In genomic region chr9:2560175-2560574, GRCh38 we compare ENCODE assay signal across 14 cellular contexts.
DNase-seq lines count a peak whose midpoint lies in the region; TF ChIP-seq lines count a peak whose summit lies in the region.
"Had no signal": no experiment of that assay in that cellular context is flagged by ENCODE, and none has a peak within 500 bp of the region (broad histone marks: within the 10 kb centered on the region; RNA-seq: fewer than 3 reads in every experiment).

No MANE protein-coding gene starts in this region.

- H3K4me3 ChIP-seq in breast epithelium (no peak overlapping the region), mammary epithelial cell (replicated peaks in 1 of 3; ENCODE audit: insufficient read depth in 1 of 3, low read depth in 2 of 3, low read length in 3 of 3) (no peak overlapping the region), esophagus muscularis mucosa (no peak overlapping the region), vagina (no peak overlapping the region)
- H3K4me3 ChIP-seq: SJSA1 had no signal

- no peaks in the 10 kb centered on the region for H4K20me1 ChIP-seq in mammary epithelial cell (ENCODE audit: insufficient read depth, low read length)

- CTCF ChIA-PET in mammary epithelial cell (lab: Charles Lee; ENCODE audit: low non-redundant PET) = no interaction called here

- H3K27me3 ChIP-seq in breast epithelium (no peaks in the 10 kb centered on the region), mammary epithelial cell (ENCODE audit: insufficient read depth, low read length) (no peaks in the 10 kb centered on the region), esophagus muscularis mucosa (no peaks in the 10 kb centered on the region), vagina (no peaks in the 10 kb centered on the region)
- H3K27me3 ChIP-seq: SJSA1 had no signal

- H3K9ac ChIP-seq in mammary epithelial cell (ENCODE audit: insufficient read depth, low read length) = no peak overlapping the region

- H2AFZ ChIP-seq in mammary epithelial cell (ENCODE audit: low read depth, low read length) = no peak overlapping the region

- dilution Hi-C loops in mammary epithelial cell (cut with HindIII; ENCODE audit: low sequenced_read_pairs) = no loop called here

- TF ChIP-seq EP300 in esophagus muscularis mucosa (IDR thresholded peaks at IDR 0.05) = no peak

- no peak for DNase-seq in breast epithelium (ENCODE audit: low spot score in 2 of 2)
- no peak for DNase-seq in mammary epithelial cell
- no peak for DNase-seq in esophagus muscularis mucosa (ENCODE audit: extremely low spot score)
- peak; percentile 3 for DNase-seq in myocyte (ENCODE audit: low read depth)
- no peak for DNase-seq in vagina (ENCODE audit: extremely low spot score in 2 of 2)
- no peak for DNase-seq in activated CD4-positive, alpha-beta T cell treated with anti-CD3 and anti-CD28 coated beads for 4 hours
- DNase-seq in activated CD4-positive, CD25-positive, alpha-beta regulatory T cell treated with anti-CD3 and anti-CD28 coated beads, Interleukin-2, amount 50 U/mL, for 72 hours = no peak
- DNase-seq in mesenteric fat pad (ENCODE audit: low spot score) = no peak
- DNase-seq: activated naive CD4-positive, alpha-beta T cell treated with anti-CD3 and anti-CD28 coated beads, Interleukin-2, amount 10 ng/mL, durations not matched to agents 7 days and 5 days; glutamatergic neuron; GOT3; NCI-H1048; NK-92 treated with Interleukin-12 subunit alpha and Interleukin-12 subunit beta, amount 100 ng/mL, for 24 hours had no signal

- no peak for TF ChIP-seq POLR2A in breast epithelium (IDR thresholded peaks at IDR 0.05)
- no peak for TF ChIP-seq POLR2A in esophagus muscularis mucosa (IDR thresholded peaks at IDR 0.05; ENCODE audit: low read depth)
- no peak for TF ChIP-seq POLR2A in vagina (IDR thresholded peaks at IDR 0.05)

- H3K27ac ChIP-seq in breast epithelium (peak overlapping the region; percentile 15 to 67), mammary epithelial cell (ENCODE audit: insufficient read depth, low read depth, low read length) (no peak overlapping the region), esophagus muscularis mucosa (replicated peaks in 1 of 4) (peak overlapping the region; percentile 49 to 74 (median 73)), vagina (peak overlapping the region; percentile 59)

- TF ChIP-seq CTCF in breast epithelium (IDR thresholded peaks at IDR 0.05) (no peak), mammary epithelial cell (conservative IDR thresholded peaks at IDR 0.05 in 1 of 2, IDR thresholded peaks at IDR 0.05 in 1 of 2; ENCODE audit: extremely low read depth in 1 of 2, insufficient read depth in 1 of 2, low read depth in 1 of 2, low read length in 2 of 2) (no peak), esophagus muscularis mucosa (IDR thresholded peaks at IDR 0.05) (no peak), vagina (IDR thresholded peaks at IDR 0.05) (no peak)

- no peak overlapping the region for H3K4me2 ChIP-seq in mammary epithelial cell (ENCODE audit: insufficient read depth, low read depth, low read length)

- in situ Hi-C loops in mammary epithelial cell (cut with MboI; ENCODE audit: low sequenced_read_pairs in 2 of 2) = no loop called here

- no TSS peak for BruUV-seq in mammary epithelial cell (replicated peaks; lab: Mats Ljungman, UMichigan)

- no peaks in the 10 kb centered on the region for H3K79me2 ChIP-seq in mammary epithelial cell (ENCODE audit: insufficient read depth, low read length)

- intact Hi-C loops in breast epithelium (cut with DNase I; ENCODE audit: low total_unique reads) (no loop called here), mammary epithelial cell (cut with micrococcal nuclease) (no loop called here), esophagus muscularis mucosa (cut with DNase I) (loop anchor here (5.0 kb wide), 1 partner anchor 62 kb away; the partner anchor contains the start of gene VLDLR), vagina (cut with DNase I) (no loop called here)

- H3K4me1 ChIP-seq in breast epithelium (peaks cover 0 to 5% of the 10 kb centered on the region in 2 donors), mammary epithelial cell (ENCODE audit: insufficient read depth, low read length) (peaks cover 24% of the 10 kb centered on the region), esophagus muscularis mucosa (peaks cover 18 to 26% (median 23%) of the 10 kb centered on the region in 4 donors), vagina (peaks cover 13% of the 10 kb centered on the region)

- H3K36me3 ChIP-seq in breast epithelium (no peaks in the 10 kb centered on the region), mammary epithelial cell (ENCODE audit: insufficient read depth, low read length) (no peaks in the 10 kb centered on the region), esophagus muscularis mucosa (no peaks in the 10 kb centered on the region), vagina (no peaks in the 10 kb centered on the region)
- H3K36me3 ChIP-seq: SJSA1 had no signal

- H3K9me3 ChIP-seq in breast epithelium (no peaks in the 10 kb centered on the region), mammary epithelial cell (replicated peaks; ENCODE audit: insufficient read depth, low read length) (no peaks in the 10 kb centered on the region), esophagus muscularis mucosa (no peaks in the 10 kb centered on the region), vagina (no peaks in the 10 kb centered on the region)
- H3K9me3 ChIP-seq: SJSA1 had no signal
